In the genomic region with DNA sequence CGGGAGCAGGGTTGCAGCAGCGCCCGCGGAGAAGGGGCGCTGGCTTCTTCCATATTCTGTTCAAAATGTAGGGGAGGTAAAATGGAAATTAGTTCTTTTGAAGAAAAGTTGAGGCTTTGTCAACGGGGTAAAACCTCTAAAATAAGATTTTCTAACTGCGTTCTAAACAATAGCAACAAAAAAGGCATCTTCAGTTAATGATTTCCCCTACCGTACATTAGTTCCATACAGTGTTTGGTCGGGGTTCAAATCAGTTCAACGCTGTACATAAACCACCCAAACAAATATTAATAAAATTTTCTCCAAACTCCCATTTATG, we compare ENCODE assay signal across 8 cellular contexts. TPM values are rescaled to one million over a fixed set of nuclear protein-coding genes. Genes with fewer than 3 reads are reported as not detected.
A peak's percentile ranks its signal among the peaks of the same experiment; 100 is the strongest.
DNase-seq lines count a peak whose midpoint lies in the region; ATAC-seq and TF ChIP-seq lines count a peak whose summit lies in the region.

No MANE protein-coding gene starts in this region.

- no peaks in the 10 kb centered on the region for H3K27me3 Mint-ChIP-seq in MCF 10A (ENCODE audit: insufficient read depth, unreplicated experiment)

- H4K8ac ChIP-seq in mesendoderm (ENCODE audit: low read depth, low read length) = no peak overlapping the region

- no peak overlapping the region for H2BK5ac ChIP-seq in mesendoderm (ENCODE audit: low read length)

- H3K4me1 Mint-ChIP-seq in MCF 10A (ENCODE audit: insufficient read depth, unreplicated experiment) = peaks cover 14% of the 10 kb centered on the region

- DNase-seq in heart right ventricle = no peak
- DNase-seq in cardiac septum (ENCODE audit: low spot score) = no peak
- DNase-seq in MCF 10A (ENCODE audit: unreplicated experiment) = no peak
- DNase-seq in mesendoderm = no peak
- DNase-seq in NCI-H2196 treated with DMSO at 0.1 percent for 48 hours (lab: John Stamatoyannopoulos, UW; ENCODE audit: unreplicated experiment) = no peak
- no peak for DNase-seq in A172 (ENCODE audit: low spot score)

- no peaks in the 10 kb centered on the region for H3K9me3 Mint-ChIP-seq in MCF 10A (ENCODE audit: unreplicated experiment)

- no peak overlapping the region for H2BK120ac ChIP-seq in mesendoderm (ENCODE audit: low read depth, low read length)

- peak overlapping the region; percentile 54 for H4K5ac ChIP-seq in mesendoderm (ENCODE audit: low read length)

- H3K4me2 ChIP-seq in mesendoderm (ENCODE audit: low read length) = peak overlapping the region; percentile 69

- TF ChIP-seq CTCF in heart right ventricle (IDR thresholded peaks at IDR 0.05) (no peak), MCF 10A (IDR thresholded peaks at IDR 0.05; ENCODE audit: unreplicated experiment) (no peak)

- H2BK15ac ChIP-seq in mesendoderm (replicated peaks; ENCODE audit: low read depth) = no peak overlapping the region

- H3K36me3 ChIP-seq in heart right ventricle (no peaks in the 10 kb centered on the region), mesendoderm (ENCODE audit: control insufficient read depth, insufficient read depth, low read length) (no peaks in the 10 kb centered on the region), urinary bladder (ENCODE audit: insufficient read depth) (no peaks in the 10 kb centered on the region)

- H3K27ac ChIP-seq in heart right ventricle (peak overlapping the region in 9 of 10 donors; percentile 82 to 99 (median 96)), mesendoderm (ENCODE audit: low read depth, low read length) (peak overlapping the region; percentile 96), urinary bladder (ENCODE audit: low read depth) (peak overlapping the region; percentile 79)

- H3K79me2 ChIP-seq in mesendoderm (ENCODE audit: control insufficient read depth, insufficient read depth, low read length) = peaks cover 1% of the 10 kb centered on the region

- H2AK5ac ChIP-seq in mesendoderm (ENCODE audit: low read length) = no peak overlapping the region

- H3K27me3 ChIP-seq in heart right ventricle = no peaks in the 10 kb centered on the region
- H3K27me3 ChIP-seq in mesendoderm (ENCODE audit: insufficient read depth, low read length, poor library complexity) = no peaks in the 10 kb centered on the region

- H3K4ac ChIP-seq in mesendoderm (ENCODE audit: low read depth, low read length) = peak overlapping the region; percentile 18

- H3K9me3 ChIP-seq in heart right ventricle = no peaks in the 10 kb centered on the region

- WGBS in heart right ventricle, 2 donors = 9% methylated on average over 9 to 10 of the region's 10 CpGs
- no CpG with 5 or more reads among the region's 10 CpGs for WGBS in mesendoderm (ENCODE audit: extremely low coverage, insufficient coverage, low lambda C conversion rate)
- 4% methylated on average over 10 of the region's 10 CpGs for WGBS in urinary bladder

- ATAC-seq in heart right ventricle = no peak
- ATAC-seq in HG02884 (IDR thresholded peaks at IDR 0.05; ENCODE audit: unreplicated experiment) = no peak

- H3K9ac ChIP-seq in mesendoderm (ENCODE audit: low read length) = peak overlapping the region; percentile 88

- H3K56ac ChIP-seq in mesendoderm (ENCODE audit: low read length) = peak overlapping the region; percentile 88

- peak overlapping the region; percentile 86 for H3K4me3 Mint-ChIP-seq in MCF 10A (ENCODE audit: unreplicated experiment)

- intact Hi-C loops in heart right ventricle (cut with DNase I) (loop anchor here in 6 of 10 donors (2.0 to 10.0 kb wide), 5 partner anchors 187 to 559 kb away; partner anchors contain the start of gene ERCC6L2 (in 1 of the 6)), cardiac septum (cut with DNase I) (loop anchor here (1.0 kb wide), 1 partner anchor 189 kb away; no protein-coding TSS in a partner anchor), MCF 10A (cut with micrococcal nuclease) (loop anchor here (2.0 kb wide), 1 partner anchor 189 kb away; no protein-coding TSS in a partner anchor)

- peak overlapping the region; percentile 95 for H3K27ac Mint-ChIP-seq in MCF 10A (ENCODE audit: low read depth, unreplicated experiment)

- H3K79me1 ChIP-seq in mesendoderm (ENCODE audit: low read length) = peaks cover 2% of the 10 kb centered on the region

- no peak overlapping the region for H3K23ac ChIP-seq in mesendoderm (ENCODE audit: low read length)

- CTCF ChIA-PET in MCF 10A (lab: Yijun Ruan, JAX) = interaction anchor here (2.2 kb wide), 1 partner anchor 19 kb away, joined by 7 read pairs; no protein-coding TSS in a partner anchor

- H3K36me3 Mint-ChIP-seq in MCF 10A (ENCODE audit: insufficient read depth, unreplicated experiment) = peaks cover 5% of the 10 kb centered on the region

- H3K4me3 ChIP-seq in heart right ventricle (peak overlapping the region; percentile 58 to 100 (median 93)), mesendoderm (ENCODE audit: low read length) (peak overlapping the region; percentile 56), urinary bladder (ENCODE audit: low read depth, low read length) (peak overlapping the region; percentile 91)

- BruUV-seq in MCF 10A (replicated peaks; lab: Mats Ljungman, UMichigan) = TSS peak; percentile 97

- H3K4me1 ChIP-seq in heart right ventricle = peaks cover 0 to 20% (median 7%) of the 10 kb centered on the region in 9 donors
- no peaks in the 10 kb centered on the region for H3K4me1 ChIP-seq in mesendoderm (ENCODE audit: control insufficient read depth, low read depth, low read length)
- no peaks in the 10 kb centered on the region for H3K4me1 ChIP-seq in urinary bladder (ENCODE audit: insufficient read depth)

- POLR2A ChIA-PET in MCF 10A (lab: Yijun Ruan, JAX) = interaction anchor here (0.6 to 2.1 kb wide), 7 partner anchors 66 to 557 kb away, joined by 3 to 13 read pairs (median 3); partner anchors contain the start of gene ERCC6L2

- peak overlapping the region; percentile 71 for H3K18ac ChIP-seq in mesendoderm (ENCODE audit: low read length)

RNA-seq across cellular contexts. Expression of gene FANCC, which starts 0.3 kb away (rescaled TPM):
- total RNA-seq in heart right ventricle (1 to 10 TPM; 3.1 to 6.8 (median 4.7) TPM), cardiac septum (4.3 TPM), MCF 10A (2022) (9.6 and 12.1 TPM in 2 replicates), urinary bladder (25.7 TPM)
- polyA plus RNA-seq in heart right ventricle (1 to 10 TPM; 2.9 to 3.9 TPM), urinary bladder (4.6 TPM)
- 8.1 TPM for polyA plus RNA-seq in mesendoderm (2013, experiment 1 of 2)
- 7.9 TPM for polyA plus RNA-seq in mesendoderm (2013, experiment 2 of 2)
- 13.4 and 18.2 TPM in 2 replicates for total RNA-seq in A172 (2014; rRNA removed; shearing (Covaris generic))
